ENCODE assay signal across 9 cellular contexts in the genomic region with DNA sequence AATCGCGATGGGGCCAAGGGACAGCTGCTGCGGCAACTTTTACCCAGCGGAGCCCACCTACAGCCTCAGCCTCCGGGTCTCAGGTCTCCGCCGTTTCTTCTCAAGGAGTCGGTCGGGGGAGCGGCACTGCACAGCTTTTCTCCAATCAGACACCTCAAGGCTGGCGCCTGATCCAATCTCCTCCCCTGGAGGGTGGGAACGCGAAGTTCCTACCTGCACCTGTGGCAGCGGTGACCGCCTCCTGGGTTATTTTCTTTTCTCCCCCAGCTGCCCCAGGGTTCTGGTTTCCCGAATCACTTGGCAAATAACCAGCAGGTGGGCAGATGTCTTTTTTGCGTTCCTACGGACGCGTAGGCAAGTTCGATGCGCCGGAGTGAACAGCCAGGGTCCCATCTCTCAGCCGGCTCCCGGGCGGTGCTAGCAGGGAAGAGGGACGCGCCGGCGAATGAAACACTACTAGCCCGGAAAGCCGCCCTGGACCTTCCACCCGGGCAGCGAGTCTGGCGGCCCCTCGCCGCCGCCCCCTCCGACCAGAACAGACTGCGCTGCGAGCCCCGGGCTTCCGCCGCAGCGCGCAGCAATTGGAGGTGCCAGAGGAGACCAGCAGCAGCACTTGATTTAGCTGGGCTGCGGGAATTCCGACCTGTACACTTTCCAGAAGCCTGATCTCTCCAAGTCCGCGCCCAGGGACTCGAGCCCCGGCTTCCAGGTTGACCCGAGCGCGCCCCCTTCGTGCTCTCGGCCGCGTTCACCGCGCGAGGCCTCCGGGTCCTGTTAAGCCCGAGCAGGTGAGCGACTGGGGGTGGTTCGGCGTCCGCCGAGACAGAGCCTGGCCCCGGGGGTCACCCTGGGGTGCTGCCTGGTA. TPM values are rescaled to one million over a fixed set of nuclear protein-coding genes. Genes with fewer than 3 reads are reported as not detected.
DNase-seq lines count a peak whose midpoint lies in the region; ATAC-seq and TF ChIP-seq lines count a peak whose summit lies in the region.
"Had no signal": no experiment of that assay in that cellular context is flagged by ENCODE, and none has a peak within 500 bp of the region (broad histone marks: within the 10 kb centered on the region; RNA-seq: fewer than 3 reads in every experiment).

A gene with protein sequence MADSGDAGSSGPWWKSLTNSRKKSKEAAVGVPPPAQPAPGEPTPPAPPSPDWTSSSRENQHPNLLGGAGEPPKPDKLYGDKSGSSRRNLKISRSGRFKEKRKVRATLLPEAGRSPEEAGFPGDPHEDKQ (plus strand): TSS at position 246 of the 865 bp plus-strand sequence. CDS start 2,495 bp downstream, outside the sequence.

- peaks cover 16% of the 10 kb centered on the region for H3K4me1 ChIP-seq in Caco-2
- peaks cover 9 to 13% of the 10 kb centered on the region in 2 experiments for H3K4me1 ChIP-seq in trophoblast cell (ENCODE audit: control insufficient read depth in 1 of 2, insufficient read depth in 2 of 2, low read length in 2 of 2)

- H3K27me3 ChIP-seq in Caco-2 (replicated peaks; ENCODE audit: control insufficient read depth, insufficient read depth, low read length) (no peaks in the 10 kb centered on the region), trophoblast cell (ENCODE audit: insufficient read depth, low read length) (no peaks in the 10 kb centered on the region)

- DNase-seq in Caco-2 (peak; percentile 90 to 92), KBM-7 (peak; percentile 30), left cardiac atrium (peak; percentile 52), trophoblast cell (peak; percentile 94), middle frontal gyrus (ENCODE audit: extremely low spot score, low spot score) (no peak)
- DNase-seq in activated T-helper 1 cell treated with anti-CD3 and anti-CD28 coated beads, Interleukin-12 subunit alpha, Interleukin-12 subunit beta, Interleukin-2, Interleukin-4 antibody, amounts not matched to agents 30 ng/mL and 10 ng/mL and 1 ng/mL, durations not matched to agents 14 hours and 24 hours and 36 hours (ENCODE audit: low spot score): no peak

- CTCF ChIA-PET in Caco-2 (lab: Charles Lee): no interaction called here

- ATAC-seq in left cardiac atrium (peak; percentile 27 to 82), HG02870 (IDR thresholded peaks at IDR 0.05; ENCODE audit: unreplicated experiment) (no peak), HG03135 (IDR thresholded peaks at IDR 0.05; ENCODE audit: unreplicated experiment) (no peak)
- ATAC-seq: K562 had no signal

- H2AK5ac ChIP-seq in trophoblast cell (ENCODE audit: low read length): no peak within 1 kb of the TSS

- H3K4me1 Mint-ChIP-seq in Caco-2 (ENCODE audit: low read depth, unreplicated experiment): peaks cover under 1% of the 10 kb centered on the region
- H3K4me1 Mint-ChIP-seq in activated T-helper 1 cell treated with anti-CD3 and anti-CD28 coated beads, Interleukin-12 subunit alpha, Interleukin-12 subunit beta, Interleukin-2, Interleukin-4 antibody, amounts not matched to agents 30 ng/mL and 10 ng/mL and 1 ng/mL, durations not matched to agents 14 hours and 24 hours and 36 hours (ENCODE audit: low read depth): peaks cover 22% of the 10 kb centered on the region

- peak within 1 kb of the TSS; percentile 95 for H3K27ac ChIP-seq in trophoblast cell (ENCODE audit: low read depth, low read length)

- POLR2A ChIA-PET in Caco-2 (lab: Charles Lee): interaction anchor here (0.5 to 1.5 kb wide), 3 partner anchors 15 to 46 kb away, joined by 3 read pairs; no protein-coding TSS in a partner anchor

- H2BK120ac ChIP-seq in trophoblast cell (ENCODE audit: insufficient read depth, low read length, poor library complexity): peak within 1 kb of the TSS; percentile 70

- peak within 1 kb of the TSS; percentile 93 for H3K27ac Mint-ChIP-seq in Caco-2 (ENCODE audit: unreplicated experiment)
- H3K27ac Mint-ChIP-seq in activated T-helper 1 cell treated with anti-CD3 and anti-CD28 coated beads, Interleukin-12 subunit alpha, Interleukin-12 subunit beta, Interleukin-2, Interleukin-4 antibody, amounts not matched to agents 30 ng/mL and 10 ng/mL and 1 ng/mL, durations not matched to agents 14 hours and 24 hours and 36 hours: no peak within 1 kb of the TSS

- H2AFZ ChIP-seq in trophoblast cell (ENCODE audit: insufficient read depth, low read length, poor library complexity): peak within 1 kb of the TSS; percentile 67

- in situ Hi-C loops in KBM-7 (cut with MboI; ENCODE audit: low pct_unique_long_range_greater_than_20kb, low sequenced_read_pairs): no loop called here

- TF ChIP-seq CTCF in Caco-2 (IDR thresholded peaks at IDR 0.05; ENCODE audit: insufficient read depth in 1 of 2, low read depth in 1 of 2, low read length in 1 of 2, severe bottlenecking in 1 of 2, unreplicated experiment in 1 of 2): peak; percentile 3 to 15

- H2BK5ac ChIP-seq in trophoblast cell (ENCODE audit: low read depth, low read length, poor library complexity): peak within 1 kb of the TSS; percentile 89

- H3K4me3 Mint-ChIP-seq in Caco-2 (ENCODE audit: unreplicated experiment): peak within 1 kb of the TSS; percentile 98
- peak within 1 kb of the TSS; percentile 81 for H3K4me3 Mint-ChIP-seq in activated T-helper 1 cell treated with anti-CD3 and anti-CD28 coated beads, Interleukin-12 subunit alpha, Interleukin-12 subunit beta, Interleukin-2, Interleukin-4 antibody, amounts not matched to agents 30 ng/mL and 10 ng/mL and 1 ng/mL, durations not matched to agents 14 hours and 24 hours and 36 hours

- no peaks in the 10 kb centered on the region for H3K27me3 Mint-ChIP-seq in Caco-2 (ENCODE audit: insufficient read depth, unreplicated experiment)
- H3K27me3 Mint-ChIP-seq in activated T-helper 1 cell treated with anti-CD3 and anti-CD28 coated beads, Interleukin-12 subunit alpha, Interleukin-12 subunit beta, Interleukin-2, Interleukin-4 antibody, amounts not matched to agents 30 ng/mL and 10 ng/mL and 1 ng/mL, durations not matched to agents 14 hours and 24 hours and 36 hours (ENCODE audit: insufficient read depth): peaks cover 62% of the 10 kb centered on the region

- peak within 1 kb of the TSS; percentile 78 for H3K9ac ChIP-seq in trophoblast cell (ENCODE audit: low read length)

- H3K23ac ChIP-seq in trophoblast cell (ENCODE audit: low read length): no peak within 1 kb of the TSS

- peak within 1 kb of the TSS; percentile 71 for H3K14ac ChIP-seq in trophoblast cell (ENCODE audit: low read length)

- no CpG with 5 or more reads among the region's 70 CpGs for whole genome bisulfite sequencing in trophoblast cell (ENCODE audit: extremely low coverage, insufficient coverage, insufficient read length)

- H3K18ac ChIP-seq in trophoblast cell (ENCODE audit: low read length): peak within 1 kb of the TSS; percentile 91

- H3K36me3 ChIP-seq in Caco-2 (ENCODE audit: control insufficient read depth, insufficient read depth, low read length): no peaks in the 10 kb centered on the region; the same call in 1 of the 2 replicates
- H3K36me3 ChIP-seq in trophoblast cell (ENCODE audit: control insufficient read depth in 1 of 2, insufficient read depth in 2 of 2, low read length in 2 of 2): peaks cover 6 to 10% of the 10 kb centered on the region in 2 experiments

- H3K9me3 ChIP-seq in Caco-2: no peaks in the 10 kb centered on the region
- no peaks in the 10 kb centered on the region for H3K9me3 ChIP-seq in trophoblast cell (ENCODE audit: insufficient read depth, low read depth, low read length)

- H3K36me3 Mint-ChIP-seq in Caco-2 (ENCODE audit: insufficient read depth, unreplicated experiment): peaks cover 41% of the 10 kb centered on the region
- no peaks in the 10 kb centered on the region for H3K36me3 Mint-ChIP-seq in activated T-helper 1 cell treated with anti-CD3 and anti-CD28 coated beads, Interleukin-12 subunit alpha, Interleukin-12 subunit beta, Interleukin-2, Interleukin-4 antibody, amounts not matched to agents 30 ng/mL and 10 ng/mL and 1 ng/mL, durations not matched to agents 14 hours and 24 hours and 36 hours (ENCODE audit: low read depth)

- H4K12ac ChIP-seq in trophoblast cell (ENCODE audit: low read depth, low read length): peak within 1 kb of the TSS; percentile 37

- BruUV-seq in Caco-2 (replicated peaks; lab: Mats Ljungman, UMichigan): TSS peak; percentile 60

- H3K9me3 Mint-ChIP-seq in Caco-2 (ENCODE audit: unreplicated experiment): no peaks in the 10 kb centered on the region
- no peaks in the 10 kb centered on the region for H3K9me3 Mint-ChIP-seq in activated T-helper 1 cell treated with anti-CD3 and anti-CD28 coated beads, Interleukin-12 subunit alpha, Interleukin-12 subunit beta, Interleukin-2, Interleukin-4 antibody, amounts not matched to agents 30 ng/mL and 10 ng/mL and 1 ng/mL, durations not matched to agents 14 hours and 24 hours and 36 hours

- H4K91ac ChIP-seq in trophoblast cell (ENCODE audit: low read depth, low read length): peak within 1 kb of the TSS; percentile 82

- H3K79me1 ChIP-seq in trophoblast cell (ENCODE audit: low read length): peaks cover 29% of the 10 kb centered on the region

- H4K8ac ChIP-seq in trophoblast cell (ENCODE audit: low read depth, low read length): peak within 1 kb of the TSS; percentile 64

- H2BK12ac ChIP-seq in trophoblast cell (ENCODE audit: low read length): peak within 1 kb of the TSS; percentile 52

- H3K4me2 ChIP-seq in trophoblast cell (ENCODE audit: low read length): peak within 1 kb of the TSS; percentile 89

- peaks cover 22% of the 10 kb centered on the region for H3K79me2 ChIP-seq in trophoblast cell (ENCODE audit: control insufficient read depth, insufficient read depth, low read length, poor library complexity)

- H3K4me3 ChIP-seq in Caco-2 (ENCODE audit: low read depth, low read length) (peak within 1 kb of the TSS; percentile 71), trophoblast cell (ENCODE audit: low read depth, low read length) (peak within 1 kb of the TSS; percentile 73)
- H3K4me3 ChIP-seq: K562 had no signal

- peak within 1 kb of the TSS; percentile 70 for H3K4ac ChIP-seq in trophoblast cell (ENCODE audit: low read depth, low read length)

- intact Hi-C loops in Caco-2 (cut with micrococcal nuclease; ENCODE audit: unreplicated experiment) (loop anchor here (1.0 to 10.0 kb wide), 5 partner anchors 77 to 639 kb away; no protein-coding TSS in a partner anchor), left cardiac atrium (cut with DNase I) (no loop called here)
- intact Hi-C loops in activated T-helper 1 cell treated with anti-CD3 and anti-CD28 coated beads, Interleukin-12 subunit alpha, Interleukin-12 subunit beta, Interleukin-2, Interleukin-4 antibody, amounts not matched to agents 30 ng/mL and 10 ng/mL and 1 ng/mL, durations not matched to agents 14 hours and 24 hours and 36 hours (cut with micrococcal nuclease): no loop called here

RNA-seq across cellular contexts. Expression of the gene that starts here (rescaled TPM):
- 22.6 and 28.9 TPM in 2 replicates for total RNA-seq in Caco-2 (2022)
- not detected in 2 replicates for total RNA-seq in activated T-helper 1 cell treated with anti-CD3 and anti-CD28 coated beads, Interleukin-12 subunit alpha, Interleukin-12 subunit beta, Interleukin-2, Interleukin-4 antibody, amounts not matched to agents 30 ng/mL and 10 ng/mL and 1 ng/mL, durations not matched to agents 14 hours and 24 hours and 36 hours
- 1 to 10 TPM; 1.3 to 2.4 TPM for total RNA-seq in left cardiac atrium
- polyA plus RNA-seq in trophoblast cell (2013): 89.1 and 96.9 TPM in 2 replicates
- total RNA-seq: K562 had no signal
- polyA plus RNA-seq: K562 had no signal

Comparison
In these comparisons a context has a peak if more than half of its experiments do, and no peak if none do; other contexts are left out.
1. DNase-seq: peak in Caco-2 (2 of 2), KBM-7 (single experiment), left cardiac atrium (single experiment) and trophoblast cell (2 of 2); none in activated T-helper 1 cell treated with anti-CD3 and anti-CD28 coated beads, Interleukin-12 subunit alpha, Interleukin-12 subunit beta, Interleukin-2, Interleukin-4 antibody, amounts not matched to agents 30 ng/mL and 10 ng/mL and 1 ng/mL, durations not matched to agents 14 hours and 24 hours and 36 hours (single experiment) and middle frontal gyrus (single experiment).
2. ATAC-seq: peak in left cardiac atrium (2 of 2); none in HG02870 (single experiment) and HG03135 (single experiment).